In genomic region chr19:36214388-36215275, GRCh38 we compare ENCODE assay signal across 8 cellular contexts. TPM values are rescaled to one million over a fixed set of nuclear protein-coding genes. Genes with fewer than 3 reads are reported as not detected.
DNase-seq lines count a peak whose midpoint lies in the region; ATAC-seq and TF ChIP-seq lines count a peak whose summit lies in the region.

TSS of gene ZNF146 (plus strand) at chr19:36215106. CDS start at chr19:36236441, 21,335 bp downstream.
TSS of gene ZNF565 (minus strand) at chr19:36214665. CDS start at chr19:36201985, 12,680 bp downstream.

- H3K4me3 ChIP-seq in BE2C (ENCODE audit: low read depth, low read length): peak within 1 kb of the TSS; percentile 99
- H3K4me3 ChIP-seq in choroid plexus epithelial cell (ENCODE audit: low read depth, low read length): peak within 1 kb of the TSS; percentile 99
- H3K4me3 ChIP-seq in kidney epithelial cell (ENCODE audit: low read depth, low read length): peak within 1 kb of the TSS; percentile 94

- ATAC-seq in HG03432 (IDR thresholded peaks at IDR 0.05; ENCODE audit: unreplicated experiment): peak; percentile 90

- DNase-seq in BE2C: peak; percentile 99
- peak; percentile 96 for DNase-seq in GM19238 (ENCODE audit: insufficient read length, low spot score)
- peak; percentile 99 for DNase-seq in NCI-H460 (ENCODE audit: extremely low read depth, low read depth)
- peak; percentile 89 for DNase-seq in activated CD4-positive, alpha-beta T cell treated with anti-CD3 and anti-CD28 coated beads for 1 hour
- DNase-seq in choroid plexus epithelial cell (ENCODE audit: low read depth): peak; percentile 99
- DNase-seq in kidney epithelial cell (ENCODE audit: low read depth): peak; percentile 92
- DNase-seq in stimulated activated CD4-positive, alpha-beta T cell treated with anti-CD3 and anti-CD28 coated beads, Interleukin-15, amount 100 ng/mL, for 24 hours: peak; percentile 99

- H3K4me1 ChIP-seq in BE2C: no peaks in the 10 kb centered on the region; the same call in 1 of the 2 replicates

- no peak for TF ChIP-seq CTCF in BE2C (IDR thresholded peaks at IDR 0.05; ENCODE audit: low read depth, low read length)
- no peak for TF ChIP-seq CTCF in choroid plexus epithelial cell (conservative IDR thresholded peaks at IDR 0.05; ENCODE audit: low read depth, low read length)
- no peak for TF ChIP-seq CTCF in kidney epithelial cell (IDR thresholded peaks at IDR 0.05; ENCODE audit: insufficient read depth, low read length, poor library complexity, severe bottlenecking)

- H3K27me3 ChIP-seq in BE2C (no peaks in the 10 kb centered on the region), kidney epithelial cell (ENCODE audit: control insufficient read depth, insufficient read depth, low read length) (no peaks in the 10 kb centered on the region)

- peaks cover 25% of the 10 kb centered on the region for H3K36me3 ChIP-seq in BE2C
- H3K36me3 ChIP-seq in kidney epithelial cell (ENCODE audit: control insufficient read depth, insufficient read depth, low read length): no peaks in the 10 kb centered on the region

- H3K9me3 ChIP-seq in BE2C: no peaks in the 10 kb centered on the region

RNA-seq across cellular contexts. Expression of gene ZNF146, which starts in this region (rescaled TPM):
- 117 TPM for polyA plus RNA-seq in BE2C (2012; ENCODE audit: insufficient read depth, insufficient read length, low read depth)
- 132 and 138 TPM in 2 replicates for total RNA-seq in NCI-H460 (2014; rRNA removed; shearing (Covaris generic))
- 82.2 and 97.3 TPM in 2 replicates for polyA plus RNA-seq in NCI-H460 (2014; cell fraction: nucleus; rRNA removed)
- total RNA-seq in kidney epithelial cell: 123 and 155 TPM in 2 replicates

RNA-seq across cellular contexts. Expression of gene ZNF565, which starts in this region (rescaled TPM):
- polyA plus RNA-seq in BE2C (2012; ENCODE audit: insufficient read depth, insufficient read length, low read depth): 2.5 TPM
- 5.4 and 6.5 TPM in 2 replicates for total RNA-seq in NCI-H460 (2014; rRNA removed; shearing (Covaris generic))
- polyA plus RNA-seq in NCI-H460 (2014; cell fraction: nucleus; rRNA removed): 12.4 and 13.1 TPM in 2 replicates
- total RNA-seq in kidney epithelial cell: 1.5 and 2.2 TPM in 2 replicates

Comparison
In these comparisons a context has a peak if more than half of its experiments do, and no peak if none do; other contexts are left out.
1. Peak in every context shown above with its lines: DNase-seq, ATAC-seq and H3K4me3 ChIP-seq.